17 cellular contexts compared by ENCODE assay signal in the genomic region with DNA sequence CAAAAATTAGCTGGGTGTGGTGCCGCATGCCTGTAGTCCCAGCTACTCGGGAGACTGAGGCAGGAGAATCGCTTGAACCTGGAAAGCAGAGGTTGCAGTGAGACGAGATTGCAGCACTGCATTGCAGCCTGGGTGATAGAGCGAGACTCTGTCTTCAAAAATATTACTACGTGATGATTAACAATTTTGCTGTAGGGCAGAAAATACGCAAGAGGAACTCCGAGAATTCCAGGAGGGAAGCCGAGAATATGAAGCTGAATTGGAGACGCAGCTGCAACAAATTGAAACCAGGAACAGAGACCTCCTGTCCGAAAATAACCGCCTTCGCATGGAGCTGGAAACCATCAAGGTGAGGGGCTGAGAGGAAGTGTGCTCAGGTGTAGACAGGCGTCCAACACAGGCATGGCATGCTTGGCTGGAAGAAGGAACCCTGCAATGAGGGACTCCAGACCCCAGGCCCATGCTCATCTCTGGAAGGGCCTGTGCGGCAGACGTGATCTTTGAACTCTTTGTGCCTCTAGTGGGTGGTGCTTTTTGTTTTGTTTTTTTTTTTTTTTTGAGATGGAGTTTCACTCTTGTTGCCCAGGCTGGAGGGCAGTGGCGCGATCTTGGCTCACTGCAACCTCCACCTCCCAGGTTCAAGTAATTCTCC. TPM values are rescaled to one million over a fixed set of nuclear protein-coding genes. Genes with fewer than 3 reads are reported as not detected.
DNase-seq lines count a peak whose midpoint lies in the region; ATAC-seq, FAIRE-seq and TF ChIP-seq lines count a peak whose summit lies in the region.
"Had no signal": no experiment of that assay in that cellular context is flagged by ENCODE, and none has a peak within 500 bp of the region (broad histone marks: within the 10 kb centered on the region; RNA-seq: fewer than 3 reads in every experiment).

No MANE protein-coding gene starts in this region.

- no peak overlapping the region; the same call in 1 of the 2 replicates for H3K9ac ChIP-seq in HepG2 (ENCODE audit: insufficient read depth, low read depth, low read length)
- H3K9ac ChIP-seq: GM23248 had no signal

- H3K27me3 ChIP-seq in HepG2 (ENCODE audit: control insufficient read depth in 1 of 2, insufficient read depth in 2 of 2, low read length in 2 of 2) = no peaks in the 10 kb centered on the region
- H3K27me3 ChIP-seq in right lobe of liver = no peaks in the 10 kb centered on the region
- H3K27me3 ChIP-seq: BE2C had no signal

- POLR2A ChIA-PET in HepG2 (lab: Yijun Ruan, JAX) = interaction anchor here (1.0 to 1.4 kb wide), 2 partner anchors 24 to 25 kb away, joined by 3 to 5 read pairs; partner anchors contain the start of gene MARF1
- POLR2A ChIA-PET in RWPE1 (lab: Yijun Ruan, JAX; ENCODE audit: low non-redundant PET) = no interaction called here

- CTCF ChIA-PET in HepG2 (lab: Yijun Ruan, JAX; ENCODE audit: low intra/inter-chr PET ratio, low total read pairs) = no interaction called here
- CTCF ChIA-PET in RWPE1 (lab: Yijun Ruan, JAX) = no interaction called here

- H3K4me2 ChIP-seq in HepG2 (ENCODE audit: low read depth, low read length) = 0 out of 2 replicates have a peak overlapping the region, but pooled peaks have one; percentile 4

- H3K9me3 Mint-ChIP-seq in neural crest cell = no peaks in the 10 kb centered on the region

- peaks cover 7% of the 10 kb centered on the region for H3K79me2 ChIP-seq in HepG2 (ENCODE audit: insufficient read depth, low read length)

- BruUV-seq in HepG2 (replicated peaks; lab: Mats Ljungman, UMichigan) = no TSS peak

- no peaks in the 10 kb centered on the region for H3K27me3 Mint-ChIP-seq in neural crest cell (ENCODE audit: low read depth)

- peak; percentile 47 for ATAC-seq in HepG2
- no peak for ATAC-seq in right lobe of liver
- no peak for ATAC-seq in HG02840 (IDR thresholded peaks at IDR 0.05; ENCODE audit: low FRiP score, unreplicated experiment)
- ATAC-seq: HCT116 had no signal

- H3K36me3 ChIP-seq in HepG2 (replicated peaks in 1 of 2; ENCODE audit: control insufficient read depth in 1 of 2, insufficient read depth in 2 of 2, low read length in 2 of 2) (peaks cover 48 to 60% of the 10 kb centered on the region in 2 experiments), right lobe of liver (peaks cover 0 to 36% (median 0%) of the 10 kb centered on the region in 4 donors)

- H3K9me3 ChIP-seq in HepG2 (ENCODE audit: low read length) (no peaks in the 10 kb centered on the region), right lobe of liver (no peaks in the 10 kb centered on the region)
- H3K9me3 ChIP-seq: BE2C had no signal

- peaks cover 6% of the 10 kb centered on the region for H3K36me3 Mint-ChIP-seq in neural crest cell (ENCODE audit: low read depth)

- peak overlapping the region; percentile 6 for H3K27ac Mint-ChIP-seq in neural crest cell (ENCODE audit: unreplicated experiment)

- no peak for FAIRE-seq in HepG2 (lab: Jason Lieb, UNC)
- FAIRE-seq: A204.1, G401.6, GM12891, H54 had no signal

- TF ChIP-seq POLR2A in HepG2 (IDR thresholded peaks at IDR 0.05; ENCODE audit: insufficient read depth in 1 of 2, low read depth in 2 of 2, low read length in 2 of 2) = no peak
- no peak for TF ChIP-seq POLR2A in right lobe of liver (IDR thresholded peaks at IDR 0.05)

- peak overlapping the region; percentile 11 for H3K27ac ChIP-seq in HepG2 (ENCODE audit: extremely low read length, insufficient read depth, low read length)
- H3K27ac ChIP-seq in right lobe of liver = no peak overlapping the region
- H3K27ac ChIP-seq in RWPE1 = peak overlapping the region; percentile 98
- H3K27ac ChIP-seq: GM23248 had no signal

- H4K20me1 ChIP-seq in HepG2 (ENCODE audit: insufficient read depth, low read length) = no peaks in the 10 kb centered on the region; the same call in 1 of the 2 replicates

- peaks cover 9% of the 10 kb centered on the region for H3K4me1 Mint-ChIP-seq in neural crest cell

- H3K4me3 ChIP-seq in HepG2 (replicated peaks in 1 of 3; ENCODE audit: insufficient read depth in 1 of 3, low read depth in 2 of 3, low read length in 3 of 3) (no peak overlapping the region), right lobe of liver (no peak overlapping the region), foreskin fibroblast (ENCODE audit: low read depth in 1 of 2, low read length in 2 of 2) (no peak overlapping the region)
- H3K4me3 ChIP-seq: GM23248 had no signal

- WGBS in HepG2 (ENCODE audit: low lambda C conversion rate) = 88% methylated on average over 18 of the region's 18 CpGs
- WGBS in right lobe of liver (ENCODE audit: insufficient coverage, low coverage, low lambda C conversion rate, missing lambda C conversion rate) = 88% methylated on average over 13 of the region's 18 CpGs

- no peak overlapping the region for H3K4me3 Mint-ChIP-seq in neural crest cell

- intact Hi-C loops in HepG2 (cut with micrococcal nuclease; ENCODE audit: unreplicated experiment) = no loop called here
- intact Hi-C loops in right lobe of liver (cut with DNase I) = no loop called here

- in situ Hi-C loops in HepG2 (cut with HindIII; ENCODE audit: extremely low pct_ligation_motif_present, low pct_unique_long_range_greater_than_20kb) = no loop called here

- H3K4me1 ChIP-seq in HepG2 (ENCODE audit: insufficient read depth, low read length) (peaks cover 43% of the 10 kb centered on the region), right lobe of liver (no peaks in the 10 kb centered on the region)
- H3K4me1 ChIP-seq: BE2C had no signal

- DNase-seq in HepG2 (ENCODE audit: low spot score) (no peak), right lobe of liver (no peak), RWPE1 (ENCODE audit: low spot score) (no peak), neural crest cell (ENCODE audit: low read depth, low spot score) (no peak), DMS 273 treated with DMSO at 0.1 percent for 48 hours (lab: John Stamatoyannopoulos, UW) (no peak), foreskin fibroblast (no peak)
- DNase-seq: BE2C, Calu3, DMS79 treated with DMSO at 0.1 percent for 48 hours, EL, GM23248 had no signal

- H2AFZ ChIP-seq in HepG2 (ENCODE audit: low read length) = no peak overlapping the region
- H2AFZ ChIP-seq: GM23248 had no signal

- no peak for TF ChIP-seq EP300 in HepG2 (IDR thresholded peaks at IDR 0.05; ENCODE audit: low read depth in 2 of 2, low read length in 2 of 2)
- TF ChIP-seq EP300 in HepG2 (CRISPR knock-in tag; IDR thresholded peaks at IDR 0.05; ENCODE audit: borderline replicate concordance) = no peak

- TF ChIP-seq CTCF in HepG2 (CRISPR knock-in tag; IDR thresholded peaks at IDR 0.05) (no peak), right lobe of liver (IDR thresholded peaks at IDR 0.05) (no peak), RWPE1 (conservative IDR thresholded peaks at IDR 0.05; ENCODE audit: low read depth) (no peak), neural crest cell (conservative IDR thresholded peaks at IDR 0.05) (no peak), foreskin fibroblast (IDR thresholded peaks at IDR 0.05; ENCODE audit: low read depth, low read length) (no peak)

- TF ChIP-seq RAD21 in HepG2 (CRISPR knock-in tag; IDR thresholded peaks at IDR 0.05) = no peak

RNA-seq across cellular contexts. Expression of gene NDE1, which starts 17.2 kb away (rescaled TPM):
- total RNA-seq in HepG2 (2016; rRNA removed; fragmentation: Illumina TruSeq; extraction: Trizol) (72.5 and 79.2 TPM in 2 replicates), right lobe of liver (10 to 100 TPM in 1 of 6 experiments, 1 to 10 TPM in 5; 3.6 to 10.2 (median 6.9) TPM), neural crest cell (72.2 and 74.0 TPM in 2 replicates)
- total RNA-seq in HepG2 (2016; cell fraction: cytosol; rRNA removed; fragmentation: Illumina TruSeq; extraction: Trizol; ENCODE audit: low read depth) = 47.5 and 49.3 TPM in 2 replicates
- 69.0 and 72.8 TPM in 2 replicates for total RNA-seq in HepG2 (2016; cell fraction: insoluble cytoplasmic fraction; rRNA removed; fragmentation: Illumina TruSeq; extraction: Trizol)
- total RNA-seq in HepG2 (2016; cell fraction: membrane; rRNA removed; fragmentation: Illumina TruSeq; extraction: Trizol) = 108 and 112 TPM in 2 replicates
- total RNA-seq in HepG2 (2016; cell fraction: nucleus; rRNA removed; fragmentation: Illumina TruSeq; extraction: Trizol) = 36.9 and 40.9 TPM in 2 replicates
- polyA plus RNA-seq in HepG2 (2011; rRNA removed) = 40.9 and 42.0 TPM in 2 replicates
- polyA plus RNA-seq in HepG2 (2011; cell fraction: cytosol; rRNA removed) = 55.5 and 55.6 TPM in 2 replicates
- 40.4 and 42.4 TPM in 2 replicates for polyA plus RNA-seq in HepG2 (2011; cell fraction: nucleus; rRNA removed)
- 51.9 and 69.8 TPM in 2 replicates for polyA plus RNA-seq in HepG2 (2012)
- 33.1 and 37.3 TPM in 2 replicates for polyA plus RNA-seq in HepG2 (2016; cell fraction: cytosol; fragmentation: Illumina TruSeq; extraction: Trizol; ENCODE audit: low read depth)
- 63.0 and 67.7 TPM in 2 replicates for polyA plus RNA-seq in HepG2 (2016; cell fraction: insoluble cytoplasmic fraction; fragmentation: Illumina TruSeq; extraction: Trizol; ENCODE audit: low read depth)
- 61.4 and 61.5 TPM in 2 replicates for polyA plus RNA-seq in HepG2 (2016; cell fraction: membrane; fragmentation: Illumina TruSeq; extraction: Trizol; ENCODE audit: low read depth)
- polyA plus RNA-seq in HepG2 (2016; cell fraction: nucleus; fragmentation: Illumina TruSeq; extraction: Trizol; ENCODE audit: insufficient read depth, low read depth) = 37.9 and 47.5 TPM in 2 replicates
- 26.4 and 52.5 TPM in 2 replicates for polyA minus RNA-seq in HepG2 (2011; rRNA and poly(A)+ RNA removed; ENCODE audit: low replicate concordance)
- polyA minus RNA-seq in HepG2 (2011; cell fraction: cytosol; rRNA and poly(A)+ RNA removed) = 59.4 and 68.5 TPM in 2 replicates
- polyA minus RNA-seq in HepG2 (2011; cell fraction: nucleus; rRNA and poly(A)+ RNA removed) = 57.7 and 67.5 TPM in 2 replicates

RNA-seq across cellular contexts. Expression of gene MARF1, which starts 24.3 kb away (rescaled TPM):
- total RNA-seq in HepG2 (2016; rRNA removed; fragmentation: Illumina TruSeq; extraction: Trizol) (8.7 and 12.6 TPM in 2 replicates), right lobe of liver (10 to 100 TPM; 17.2 to 44.2 (median 31.2) TPM), neural crest cell (52.7 and 60.1 TPM in 2 replicates)
- 4.7 and 4.9 TPM in 2 replicates for total RNA-seq in HepG2 (2016; cell fraction: cytosol; rRNA removed; fragmentation: Illumina TruSeq; extraction: Trizol; ENCODE audit: low read depth)
- total RNA-seq in HepG2 (2016; cell fraction: insoluble cytoplasmic fraction; rRNA removed; fragmentation: Illumina TruSeq; extraction: Trizol) = 9.0 and 11.2 TPM in 2 replicates
- total RNA-seq in HepG2 (2016; cell fraction: membrane; rRNA removed; fragmentation: Illumina TruSeq; extraction: Trizol) = 5.9 and 7.4 TPM in 2 replicates
- total RNA-seq in HepG2 (2016; cell fraction: nucleus; rRNA removed; fragmentation: Illumina TruSeq; extraction: Trizol) = 15.1 and 17.8 TPM in 2 replicates
- polyA plus RNA-seq in HepG2 (2011; rRNA removed) = 19.3 and 20.7 TPM in 2 replicates
- 8.5 and 11.8 TPM in 2 replicates for polyA plus RNA-seq in HepG2 (2011; cell fraction: cytosol; rRNA removed)
- polyA plus RNA-seq in HepG2 (2011; cell fraction: nucleus; rRNA removed) = 53.5 and 61.6 TPM in 2 replicates
- polyA plus RNA-seq in HepG2 (2012) = 29.8 and 37.5 TPM in 2 replicates
- polyA plus RNA-seq in HepG2 (2016; cell fraction: cytosol; fragmentation: Illumina TruSeq; extraction: Trizol; ENCODE audit: low read depth) = 0.89 and 1.4 TPM in 2 replicates
- 13.1 and 15.0 TPM in 2 replicates for polyA plus RNA-seq in HepG2 (2016; cell fraction: insoluble cytoplasmic fraction; fragmentation: Illumina TruSeq; extraction: Trizol; ENCODE audit: low read depth)
- 3.1 and 3.3 TPM in 2 replicates for polyA plus RNA-seq in HepG2 (2016; cell fraction: membrane; fragmentation: Illumina TruSeq; extraction: Trizol; ENCODE audit: low read depth)
- polyA plus RNA-seq in HepG2 (2016; cell fraction: nucleus; fragmentation: Illumina TruSeq; extraction: Trizol; ENCODE audit: insufficient read depth, low read depth) = 23.8 and 27.5 TPM in 2 replicates
- polyA minus RNA-seq in HepG2 (2011; rRNA and poly(A)+ RNA removed; ENCODE audit: low replicate concordance) = 27.6 and 72.5 TPM in 2 replicates
- 18.2 and 19.5 TPM in 2 replicates for polyA minus RNA-seq in HepG2 (2011; cell fraction: cytosol; rRNA and poly(A)+ RNA removed)
- 76.6 and 109 TPM in 2 replicates for polyA minus RNA-seq in HepG2 (2011; cell fraction: nucleus; rRNA and poly(A)+ RNA removed)

Comparison
In these comparisons a context has a peak if more than half of its experiments do, and no peak if none do; other contexts are left out.
1. H3K27ac ChIP-seq: peak in HepG2 (single experiment) and RWPE1 (single experiment); none in right lobe of liver (0 of 3).